Comparison of ENCODE assay signal across 8 cellular contexts in the genomic region with DNA sequence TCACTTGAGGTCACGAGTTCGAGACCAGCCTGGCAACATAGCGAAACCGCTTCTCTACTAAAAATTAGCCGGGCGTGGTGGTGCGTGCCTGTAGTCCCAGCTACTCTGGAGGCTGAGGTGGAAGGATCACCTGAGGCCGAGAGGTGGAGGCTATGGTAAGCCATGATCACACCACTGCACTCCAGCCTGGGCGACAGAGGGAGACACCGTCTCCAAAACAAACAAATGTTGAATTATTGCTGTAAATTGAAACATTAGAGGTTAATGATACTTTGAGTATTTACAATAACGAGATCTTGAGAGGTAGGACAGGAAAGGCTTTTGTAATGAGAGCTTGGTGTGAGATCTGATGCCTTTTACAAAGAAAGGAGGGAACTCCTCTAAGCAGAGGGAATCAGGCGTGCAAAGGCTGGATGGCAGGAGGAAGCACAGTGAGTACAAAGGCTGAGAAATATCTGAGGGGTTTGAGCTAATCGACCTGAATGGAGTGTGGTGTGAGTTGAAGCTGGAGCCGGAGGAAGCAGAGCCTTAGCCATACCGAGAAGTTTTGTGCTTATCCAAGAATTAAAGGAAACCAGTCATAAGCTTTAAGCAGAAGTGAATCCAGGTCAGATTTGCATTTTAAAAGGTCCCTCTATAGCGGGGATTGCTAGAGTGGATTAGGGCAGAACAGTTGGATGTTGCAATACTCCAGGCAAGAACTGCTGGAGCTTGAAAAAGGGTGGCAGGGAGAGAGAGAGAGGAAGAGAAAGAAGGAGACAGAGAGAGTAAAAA. TPM values are rescaled to one million over a fixed set of nuclear protein-coding genes. Genes with fewer than 3 reads are reported as not detected.
DNase-seq lines count a peak whose midpoint lies in the region; ATAC-seq lines count a peak whose summit lies in the region.

No MANE protein-coding gene starts in this region.

- intact Hi-C loops in right cardiac atrium (cut with DNase I), result no loop called here
- intact Hi-C loops in sciatic nerve (cut with DNase I), result no loop called here

- peak overlapping the region; percentile 98 for H3K27ac Mint-ChIP-seq in activated naive CD8-positive, alpha-beta T cell

- H3K9me3 Mint-ChIP-seq in activated naive CD8-positive, alpha-beta T cell (ENCODE audit: low read depth), result no peaks in the 10 kb centered on the region

- peak overlapping the region; percentile 97 for H3K4me3 Mint-ChIP-seq in activated naive CD8-positive, alpha-beta T cell

- no peaks in the 10 kb centered on the region for H3K9me3 ChIP-seq in right cardiac atrium (ENCODE audit: control insufficient read depth, low read length)

- no peaks in the 10 kb centered on the region for H3K36me3 Mint-ChIP-seq in activated naive CD8-positive, alpha-beta T cell

- DNase-seq in NCI-H2081 (lab: John Stamatoyannopoulos, UW), result peak; percentile 20 to 73
- DNase-seq in NCI-H2081 treated with DMSO at 0.1 percent for 48 hours (lab: John Stamatoyannopoulos, UW), result no peak
- peak; percentile 21 for DNase-seq in NCI-H146 treated with DMSO at 0.1 percent for 48 hours (lab: John Stamatoyannopoulos, UW; ENCODE audit: unreplicated experiment)
- no peak for DNase-seq in right cardiac atrium
- no peak for DNase-seq in sciatic nerve (ENCODE audit: low spot score)

- peak overlapping the region; percentile 82 for H3K4me3 ChIP-seq in right cardiac atrium (ENCODE audit: low read length)

- H3K27me3 Mint-ChIP-seq in activated naive CD8-positive, alpha-beta T cell, result no peaks in the 10 kb centered on the region

- no peak overlapping the region for H3K27ac ChIP-seq in right cardiac atrium (ENCODE audit: low read length)

- ATAC-seq in right cardiac atrium, result no peak
- peak; percentile 53 for ATAC-seq in sciatic nerve
- no peak for ATAC-seq in GM21717 (IDR thresholded peaks at IDR 0.05; ENCODE audit: unreplicated experiment)
- no peak for ATAC-seq in HG03457 (IDR thresholded peaks at IDR 0.05; ENCODE audit: unreplicated experiment)

- WGBS in right cardiac atrium, result 57% methylated on average over 16 of the region's 16 CpGs

- H3K4me1 Mint-ChIP-seq in activated naive CD8-positive, alpha-beta T cell (ENCODE audit: low read depth), result peaks cover 37% of the 10 kb centered on the region

- H3K4me1 ChIP-seq in right cardiac atrium (ENCODE audit: control insufficient read depth, insufficient read depth, low read length), result peaks cover 4% of the 10 kb centered on the region

- H3K27me3 ChIP-seq in right cardiac atrium (ENCODE audit: control insufficient read depth, insufficient read depth), result no peaks in the 10 kb centered on the region

RNA-seq across cellular contexts. Expression of gene RHNO1, which starts 1.1 kb away (rescaled TPM):
- total RNA-seq in right cardiac atrium, result 10 to 100 TPM in 1 of 4 donors, 1 to 10 TPM in 3; 8.3 to 11.0 (median 8.7) TPM
- 13.6 TPM for polyA plus RNA-seq in right cardiac atrium
- 14.9 TPM for total RNA-seq in sciatic nerve

RNA-seq across cellular contexts. Expression of gene FOXM1, which starts 1.2 kb away (rescaled TPM):
- 1 to 10 TPM in 2 of 4 donors, under 1 TPM in 2; 0.33 to 1.7 (median 0.93) TPM for total RNA-seq in right cardiac atrium
- 0.20 TPM for polyA plus RNA-seq in right cardiac atrium
- 0.18 TPM for total RNA-seq in sciatic nerve

RNA-seq across cellular contexts. Expression of gene TULP3, which starts 12.5 kb away (rescaled TPM):
- total RNA-seq in right cardiac atrium (10 to 100 TPM; 14.1 to 17.1 (median 15.9) TPM), sciatic nerve (38.8 TPM)
- polyA plus RNA-seq in right cardiac atrium, result 10.5 TPM

RNA-seq across cellular contexts. Expression of gene TEX52, which starts 21.3 kb away (rescaled TPM):
- not detected for total RNA-seq in right cardiac atrium
- polyA plus RNA-seq in right cardiac atrium, result not detected
- not detected for total RNA-seq in sciatic nerve

RNA-seq across cellular contexts. Expression of gene NRIP2, which starts 43.3 kb away (rescaled TPM):
- 1 to 10 TPM; 1.5 to 3.0 (median 1.8) TPM for total RNA-seq in right cardiac atrium
- polyA plus RNA-seq in right cardiac atrium, result 2.0 TPM
- total RNA-seq in sciatic nerve, result 73.4 TPM

Comparison
In these comparisons a context has a peak if more than half of its experiments do, and no peak if none do; other contexts are left out.
1. DNase-seq: peak in NCI-H2081 (2 of 2) and NCI-H146 treated with DMSO at 0.1 percent for 48 hours (single experiment); none in NCI-H2081 treated with DMSO at 0.1 percent for 48 hours (single experiment), right cardiac atrium (0 of 3) and sciatic nerve (single experiment).